8 cellular contexts compared by ENCODE assay signal in genomic region chr3:5057857-5058324, GRCh38.
DNase-seq lines count a peak whose midpoint lies in the region; ATAC-seq, FAIRE-seq and TF ChIP-seq lines count a peak whose summit lies in the region.

No MANE protein-coding gene starts in this region.

- FAIRE-seq in HTR-8/SVneo (lab: Jason Lieb, UNC) (no peak), urothelium cell line (lab: Jason Lieb, UNC) (no peak)

- peak; percentile 61 for TF ChIP-seq CTCF in glutamatergic neuron (IDR thresholded peaks at IDR 0.05; ENCODE audit: partially characterized antibody, unreplicated experiment)

- H3K9me3 Mint-ChIP-seq in activated naive CD4-positive, alpha-beta T cell treated with anti-CD3 and anti-CD28 coated beads for 36 hours = no peaks in the 10 kb centered on the region
- no peaks in the 10 kb centered on the region for H3K9me3 Mint-ChIP-seq in glutamatergic neuron (ENCODE audit: unreplicated experiment)

- H3K4me1 Mint-ChIP-seq in activated naive CD4-positive, alpha-beta T cell treated with anti-CD3 and anti-CD28 coated beads for 36 hours (ENCODE audit: low read depth) = peaks cover 5% of the 10 kb centered on the region
- H3K4me1 Mint-ChIP-seq in glutamatergic neuron (ENCODE audit: low read depth, unreplicated experiment) = no peaks in the 10 kb centered on the region

- no peak overlapping the region for H3K4me3 Mint-ChIP-seq in activated naive CD4-positive, alpha-beta T cell treated with anti-CD3 and anti-CD28 coated beads for 36 hours
- no peak overlapping the region for H3K4me3 Mint-ChIP-seq in glutamatergic neuron (ENCODE audit: unreplicated experiment)

- H3K36me3 Mint-ChIP-seq in activated naive CD4-positive, alpha-beta T cell treated with anti-CD3 and anti-CD28 coated beads for 36 hours (ENCODE audit: low read depth) = no peaks in the 10 kb centered on the region
- H3K36me3 Mint-ChIP-seq in glutamatergic neuron (ENCODE audit: unreplicated experiment) = no peaks in the 10 kb centered on the region

- H3K27me3 Mint-ChIP-seq in activated naive CD4-positive, alpha-beta T cell treated with anti-CD3 and anti-CD28 coated beads for 36 hours (ENCODE audit: low read depth) = no peaks in the 10 kb centered on the region
- peaks cover 3% of the 10 kb centered on the region for H3K27me3 Mint-ChIP-seq in glutamatergic neuron (ENCODE audit: unreplicated experiment)

- DNase-seq in Daoy (ENCODE audit: low read depth) (peak; percentile 73), HTR-8/SVneo (ENCODE audit: insufficient read length, low spot score) (peak; percentile 61), SK-N-DZ (ENCODE audit: low spot score) (peak; percentile 77), glutamatergic neuron (peak; percentile 34), pons (ENCODE audit: low spot score) (peak; percentile 80), urothelium cell line (ENCODE audit: low spot score) (peak; percentile 60)
- DNase-seq in activated naive CD4-positive, alpha-beta T cell treated with anti-CD3 and anti-CD28 coated beads for 36 hours = peak; percentile 91

- H3K27ac Mint-ChIP-seq in activated naive CD4-positive, alpha-beta T cell treated with anti-CD3 and anti-CD28 coated beads for 36 hours = no peak overlapping the region
- no peak overlapping the region for H3K27ac Mint-ChIP-seq in glutamatergic neuron (ENCODE audit: unreplicated experiment)

- ATAC-seq in GM21447 (IDR thresholded peaks at IDR 0.05; ENCODE audit: unreplicated experiment) = peak; percentile 89

- intact Hi-C loops in activated naive CD4-positive, alpha-beta T cell treated with anti-CD3 and anti-CD28 coated beads for 36 hours (cut with micrococcal nuclease) = loop anchor here (1.0 to 5.0 kb wide), 8 partner anchors 31 to 707 kb away; no protein-coding TSS in a partner anchor

- CTCF ChIA-PET in activated naive CD4-positive, alpha-beta T cell treated with anti-CD3 and anti-CD28 coated beads for 36 hours (lab: Charles Lee) = interaction anchor here (0.6 to 11.2 kb wide), 22 partner anchors 12 to 536 kb away, joined by 3 to 165 read pairs (median 4); no protein-coding TSS in a partner anchor

Comparison
In these comparisons a context has a peak if more than half of its experiments do, and no peak if none do; other contexts are left out.
1. Peak in every context shown above with its lines: DNase-seq and ATAC-seq.
2. DNase-seq: peak in every context shown above with its lines; median percentile 91 in activated naive CD4-positive, alpha-beta T cell treated with anti-CD3 and anti-CD28 coated beads for 36 hours; 80 in pons; 77 in SK-N-DZ; 73 in Daoy; 61 in HTR-8/SVneo; 60 in urothelium cell line; 34 in glutamatergic neuron.